30 cellular contexts compared by ENCODE assay signal in the genomic region with DNA sequence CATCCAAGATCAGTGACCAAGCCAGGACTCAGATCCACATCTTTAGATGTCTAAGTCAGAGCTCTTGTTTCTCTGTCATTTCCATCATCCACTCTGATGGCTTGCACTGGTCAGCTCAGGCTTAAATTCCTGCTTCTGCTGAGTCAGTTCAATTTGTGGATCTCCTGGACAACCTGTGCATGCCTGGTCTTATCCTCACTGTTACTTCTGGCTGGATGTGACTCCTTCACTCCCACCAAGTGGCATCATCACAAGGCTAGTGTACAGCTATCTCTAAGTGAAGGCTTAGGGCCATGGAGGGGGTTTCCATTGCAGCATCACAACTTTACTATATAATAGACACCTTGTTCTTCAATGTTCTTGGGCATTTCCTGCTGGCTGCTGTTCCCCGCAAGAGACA.
"Had no signal": no experiment of that assay in that cellular context is flagged by ENCODE, and none has a peak within 500 bp of the region (broad histone marks: within the 10 kb centered on the region; RNA-seq: fewer than 3 reads in every experiment).

No MANE protein-coding gene starts in this region.

- H3K9me3 Mint-ChIP-seq: activated CD4-positive, alpha-beta memory T cell treated with anti-CD3 and anti-CD28 coated beads, Interleukin-2, amount 10 ng/mL, durations not matched to agents 7 days and 5 days; activated CD4-positive, alpha-beta T cell treated with anti-CD3 and anti-CD28 coated beads, Interleukin-2, amount 10 ng/mL, durations not matched to agents 7 days and 5 days; activated naive CD4-positive, alpha-beta T cell treated with anti-CD3 and anti-CD28 coated beads, Interleukin-2, amount 10 ng/mL, durations not matched to agents 7 days and 5 days; activated naive CD8-positive, alpha-beta T cell treated with anti-CD3 and anti-CD28 coated beads, Interleukin-2, amount 10 ng/mL, durations not matched to agents 7 days and 5 days; activated T-cell treated with anti-CD3 and anti-CD28 coated beads, Interleukin-2, amount 50 U/mL, for 24 hours; dendritic cell treated with granulocyte-macrophage colony-stimulating factor and Interleukin-4, amounts not matched to agents 40 ng/mL and 50 ng/mL, for 4 days had no signal

- H3K27me3 ChIP-seq: ascending aorta, breast epithelium, gastrocnemius medialis, heart left ventricle had no signal

- H3K4me1 Mint-ChIP-seq: activated CD4-positive, alpha-beta memory T cell treated with anti-CD3 and anti-CD28 coated beads, Interleukin-2, amount 10 ng/mL, durations not matched to agents 7 days and 5 days; activated CD4-positive, alpha-beta T cell treated with anti-CD3 and anti-CD28 coated beads, Interleukin-2, amount 10 ng/mL, durations not matched to agents 7 days and 5 days; activated naive CD4-positive, alpha-beta T cell treated with anti-CD3 and anti-CD28 coated beads, Interleukin-2, amount 10 ng/mL, durations not matched to agents 7 days and 5 days; activated naive CD8-positive, alpha-beta T cell treated with anti-CD3 and anti-CD28 coated beads, Interleukin-2, amount 10 ng/mL, durations not matched to agents 7 days and 5 days; brain; central memory CD8-positive, alpha-beta T cell had no signal

- H3K4me3 ChIP-seq: ascending aorta, breast epithelium, coronary artery, dorsolateral prefrontal cortex, gastrocnemius medialis, heart left ventricle had no signal

- ATAC-seq: activated naive CD4-positive, alpha-beta T cell treated with anti-CD3 and anti-CD28 coated beads, Interleukin-2, amount 50 U/mL, for 72 hours; activated T-cell treated with anti-CD3 and anti-CD28 coated beads, Interleukin-2, amount 50 U/mL, for 72 hours; esophagus mucosa; gastrocnemius medialis; heart left ventricle had no signal

- H3K4me1 ChIP-seq: ascending aorta, breast epithelium, gastrocnemius medialis, heart left ventricle had no signal

- DNase-seq: activated CD4-positive, alpha-beta memory T cell treated with anti-CD3 and anti-CD28 coated beads, Interleukin-2, amount 10 ng/mL, durations not matched to agents 7 days and 5 days; activated CD4-positive, alpha-beta T cell treated with anti-CD3 and anti-CD28 coated beads for 1 hour; activated CD4-positive, alpha-beta T cell treated with anti-CD3 and anti-CD28 coated beads for 4 hours; activated CD4-positive, alpha-beta T cell treated with anti-CD3 and anti-CD28 coated beads, Interleukin-2, amount 10 ng/mL, durations not matched to agents 7 days and 5 days; activated CD4-positive, alpha-beta T cell treated with anti-CD3 and anti-CD28 coated beads, Interleukin-2, amount 50 U/mL, for 4 hours; activated CD4-positive, CD25-positive, alpha-beta regulatory T cell; activated CD8-positive, alpha-beta memory T cell treated with anti-CD3 and anti-CD28 coated beads, Interleukin-2, amount 50 U/mL, for 48 hours; activated gamma-delta T cell; activated naive CD4-positive, alpha-beta T cell; activated naive CD4-positive, alpha-beta T cell treated with anti-CD3 and anti-CD28 coated beads, Interleukin-2, amount 10 ng/mL, durations not matched to agents 7 days and 5 days; activated naive CD8-positive, alpha-beta T cell treated with anti-CD3 and anti-CD28 coated beads, Interleukin-2, amount 10 ng/mL, durations not matched to agents 7 days and 5 days; activated T-cell treated with anti-CD3 and anti-CD28 coated beads for 4 hours; activated T-cell treated with anti-CD3 and anti-CD28 coated beads, Interleukin-2, amount 50 U/mL, for 24 hours; activated T-cell treated with anti-CD3 and anti-CD28 coated beads, Interleukin-2, amount 50 U/mL, for 72 hours; dorsolateral prefrontal cortex; effector memory CD4-positive, alpha-beta T cell; endodermal cell; foreskin fibroblast; gastrocnemius medialis; glutamatergic neuron; heart left ventricle; T-helper 2 cell had no signal

- H3K27ac ChIP-seq: ascending aorta, breast epithelium, coronary artery, dorsolateral prefrontal cortex, gastrocnemius medialis, heart left ventricle had no signal

- H3K4me3 Mint-ChIP-seq: activated CD4-positive, alpha-beta memory T cell treated with anti-CD3 and anti-CD28 coated beads, Interleukin-2, amount 10 ng/mL, durations not matched to agents 7 days and 5 days; activated CD4-positive, alpha-beta T cell treated with anti-CD3 and anti-CD28 coated beads, Interleukin-2, amount 10 ng/mL, durations not matched to agents 7 days and 5 days; activated naive CD4-positive, alpha-beta T cell treated with anti-CD3 and anti-CD28 coated beads, Interleukin-2, amount 10 ng/mL, durations not matched to agents 7 days and 5 days; activated naive CD8-positive, alpha-beta T cell treated with anti-CD3 and anti-CD28 coated beads, Interleukin-2, amount 10 ng/mL, durations not matched to agents 7 days and 5 days; activated T-cell treated with anti-CD3 and anti-CD28 coated beads, Interleukin-2, amount 50 U/mL, for 24 hours; activated T-cell treated with anti-CD3 and anti-CD28 coated beads, Interleukin-2, amount 50 U/mL, for 72 hours; brain; central memory CD8-positive, alpha-beta T cell; dendritic cell treated with granulocyte-macrophage colony-stimulating factor and Interleukin-4, amounts not matched to agents 40 ng/mL and 50 ng/mL, for 4 days; endodermal cell had no signal

- H3K36me3 ChIP-seq: ascending aorta, breast epithelium, gastrocnemius medialis, heart left ventricle had no signal

- H3K9me3 ChIP-seq: ascending aorta, breast epithelium, gastrocnemius medialis had no signal

- H3K36me3 Mint-ChIP-seq: activated naive CD4-positive, alpha-beta T cell treated with anti-CD3 and anti-CD28 coated beads, Interleukin-2, amount 10 ng/mL, durations not matched to agents 7 days and 5 days; activated naive CD4-positive, alpha-beta T cell treated with anti-CD3 and anti-CD28 coated beads, Interleukin-2, amount 50 U/mL, for 72 hours; activated naive CD8-positive, alpha-beta T cell treated with anti-CD3 and anti-CD28 coated beads, Interleukin-2, amount 10 ng/mL, durations not matched to agents 7 days and 5 days; brain had no signal

- H3K27ac Mint-ChIP-seq: activated CD4-positive, alpha-beta memory T cell treated with anti-CD3 and anti-CD28 coated beads, Interleukin-2, amount 10 ng/mL, durations not matched to agents 7 days and 5 days; activated CD4-positive, alpha-beta T cell treated with anti-CD3 and anti-CD28 coated beads, Interleukin-2, amount 10 ng/mL, durations not matched to agents 7 days and 5 days; activated naive CD4-positive, alpha-beta T cell treated with anti-CD3 and anti-CD28 coated beads, Interleukin-2, amount 10 ng/mL, durations not matched to agents 7 days and 5 days; activated naive CD4-positive, alpha-beta T cell treated with anti-CD3 and anti-CD28 coated beads, Interleukin-2, amount 50 U/mL, for 72 hours; activated naive CD8-positive, alpha-beta T cell treated with anti-CD3 and anti-CD28 coated beads, Interleukin-2, amount 10 ng/mL, durations not matched to agents 7 days and 5 days; activated T-cell treated with anti-CD3 and anti-CD28 coated beads, Interleukin-2, amount 50 U/mL, for 24 hours; activated T-cell treated with anti-CD3 and anti-CD28 coated beads, Interleukin-2, amount 50 U/mL, for 72 hours; brain; dendritic cell treated with granulocyte-macrophage colony-stimulating factor and Interleukin-4, amounts not matched to agents 40 ng/mL and 50 ng/mL, for 4 days; endodermal cell had no signal
